In genomic region chr17:8287651-8288335, GRCh38 we compare ENCODE assay signal across 8 cellular contexts. TPM values are rescaled to one million over a fixed set of nuclear protein-coding genes. Genes with fewer than 3 reads are reported as not detected.
A peak's percentile ranks its signal among the peaks of the same experiment; 100 is the strongest.
DNase-seq lines count a peak whose midpoint lies in the region; ATAC-seq, FAIRE-seq and TF ChIP-seq lines count a peak whose summit lies in the region.

No MANE protein-coding gene starts in this region.

- H3K27ac ChIP-seq in keratinocyte (ENCODE audit: control insufficient read depth, insufficient read depth, low read length) (peak overlapping the region; percentile 77), testis (peak overlapping the region; percentile 90 to 93)

- no peaks in the 10 kb centered on the region for H3K9me1 ChIP-seq in keratinocyte (ENCODE audit: control insufficient read depth, extremely low read depth, insufficient read depth, low read length)

- no peak for ATAC-seq in activated T-helper 17 cell treated with anti-CD3 and anti-CD28 coated beads, Interleukin-2, amount 50 U/mL, for 72 hours (replicated peaks)
- ATAC-seq in GM18867 (IDR thresholded peaks at IDR 0.05; ENCODE audit: unreplicated experiment) = no peak

- peaks cover 22% of the 10 kb centered on the region for H3K36me3 Mint-ChIP-seq in T-helper 2 cell treated with Interferon-gamma antibody and Interleukin-4, amounts not matched to agents 5 μg/mL and 100 μg/mL, for 36 hours (ENCODE audit: low read depth)
- peaks cover 5% of the 10 kb centered on the region for H3K36me3 Mint-ChIP-seq in activated T-helper 17 cell treated with anti-CD3 and anti-CD28 coated beads, Interleukin-2, amount 50 U/mL, for 72 hours (ENCODE audit: low read depth)

- intact Hi-C loops in testis (cut with DNase I; ENCODE audit: low total_unique reads) = no loop called here

- dilution Hi-C loops in keratinocyte (cut with MboI; ENCODE audit: extremely low pct_ligation_motif_present, low sequenced_read_pairs) = no loop called here

- no peak for FAIRE-seq in keratinocyte (lab: Jason Lieb, UNC)

- H3K4me1 Mint-ChIP-seq in T-helper 2 cell treated with Interferon-gamma antibody and Interleukin-4, amounts not matched to agents 5 μg/mL and 100 μg/mL, for 36 hours (ENCODE audit: low read depth) = peaks cover 47% of the 10 kb centered on the region
- peaks cover 14% of the 10 kb centered on the region for H3K4me1 Mint-ChIP-seq in activated T-helper 17 cell treated with anti-CD3 and anti-CD28 coated beads, Interleukin-2, amount 50 U/mL, for 72 hours

- no peaks in the 10 kb centered on the region for H3K27me3 Mint-ChIP-seq in T-helper 2 cell treated with Interferon-gamma antibody and Interleukin-4, amounts not matched to agents 5 μg/mL and 100 μg/mL, for 36 hours (ENCODE audit: low read depth)
- no peaks in the 10 kb centered on the region for H3K27me3 Mint-ChIP-seq in activated T-helper 17 cell treated with anti-CD3 and anti-CD28 coated beads, Interleukin-2, amount 50 U/mL, for 72 hours

- H3K4me2 ChIP-seq in keratinocyte (ENCODE audit: control insufficient read depth, extremely low read depth, insufficient read depth, low read depth, low read length) = peak overlapping the region; percentile 93

- H4K20me1 ChIP-seq in keratinocyte (ENCODE audit: control insufficient read depth, extremely low read depth, insufficient read depth, low read length) = no peaks in the 10 kb centered on the region

- H3K36me3 ChIP-seq in keratinocyte (ENCODE audit: control insufficient read depth in 2 of 2, extremely low read depth in 1 of 2, insufficient read depth in 2 of 2, low read length in 2 of 2) = no peaks in the 10 kb centered on the region
- no peaks in the 10 kb centered on the region for H3K36me3 ChIP-seq in testis (ENCODE audit: low read depth, missing control alignments)

- 28 to 29% methylated on average over 17 to 19 of the region's 19 CpGs for WGBS in testis, 2 donors

- peak overlapping the region; percentile 95 for H2AFZ ChIP-seq in keratinocyte (ENCODE audit: control insufficient read depth, low read length)

- H3K4me3 ChIP-seq in keratinocyte (ENCODE audit: control insufficient read depth in 2 of 3, extremely low read depth in 1 of 3, insufficient read depth in 2 of 3, low read depth in 1 of 3, low read length in 3 of 3) = peak overlapping the region; percentile 70 to 96 (median 88)
- peak overlapping the region; percentile 81 to 95 for H3K4me3 ChIP-seq in testis

- DNase-seq in T-helper 2 cell treated with Interferon-gamma antibody and Interleukin-4, amounts not matched to agents 5 μg/mL and 100 μg/mL, for 36 hours (ENCODE audit: low spot score) = no peak
- no peak for DNase-seq in T-helper 2 cell
- DNase-seq in keratinocyte (ENCODE audit: low read depth, low spot score) = peak; percentile 41
- DNase-seq in testis = no peak
- DNase-seq in iPS-NIHi7 (ENCODE audit: extremely low spot score) = no peak
- no peak for DNase-seq in HK-2 (ENCODE audit: unreplicated experiment)

- no peaks in the 10 kb centered on the region for H3K79me2 ChIP-seq in keratinocyte (ENCODE audit: control insufficient read depth, insufficient read depth, low read length)

- peak overlapping the region; percentile 90 for H3K27ac Mint-ChIP-seq in T-helper 2 cell treated with Interferon-gamma antibody and Interleukin-4, amounts not matched to agents 5 μg/mL and 100 μg/mL, for 36 hours
- H3K27ac Mint-ChIP-seq in activated T-helper 17 cell treated with anti-CD3 and anti-CD28 coated beads, Interleukin-2, amount 50 U/mL, for 72 hours = peak overlapping the region; percentile 96

- no peaks in the 10 kb centered on the region for H3K27me3 ChIP-seq in keratinocyte (ENCODE audit: control insufficient read depth, extremely low read depth, insufficient read depth, low read length)
- no peaks in the 10 kb centered on the region for H3K27me3 ChIP-seq in testis

- H3K9ac ChIP-seq in keratinocyte (ENCODE audit: control insufficient read depth, extremely low read depth, insufficient read depth, low read length) = peak overlapping the region; percentile 85

- no peaks in the 10 kb centered on the region for H3K9me3 Mint-ChIP-seq in T-helper 2 cell treated with Interferon-gamma antibody and Interleukin-4, amounts not matched to agents 5 μg/mL and 100 μg/mL, for 36 hours
- H3K9me3 Mint-ChIP-seq in activated T-helper 17 cell treated with anti-CD3 and anti-CD28 coated beads, Interleukin-2, amount 50 U/mL, for 72 hours = no peaks in the 10 kb centered on the region

- H3K9me3 ChIP-seq in keratinocyte (ENCODE audit: control insufficient read depth, low read depth, low read length) (no peaks in the 10 kb centered on the region), testis (no peaks in the 10 kb centered on the region)

- peaks cover 14% of the 10 kb centered on the region for H3K4me1 ChIP-seq in keratinocyte (ENCODE audit: control insufficient read depth, extremely low read depth, insufficient read depth, low read length)
- peaks cover 7% of the 10 kb centered on the region for H3K4me1 ChIP-seq in testis

- TF ChIP-seq CTCF in keratinocyte (optimal IDR thresholded peaks at IDR 0.05 in 1 of 3, IDR thresholded peaks at IDR 0.05 in 1 of 3, conservative IDR thresholded peaks at IDR 0.05 in 1 of 3; ENCODE audit: extremely low read depth in 1 of 3, insufficient read depth in 2 of 3, low read length in 3 of 3) = no peak
- no peak for TF ChIP-seq CTCF in testis (IDR thresholded peaks at IDR 0.05)

- no peak for TF ChIP-seq POLR2A in testis (IDR thresholded peaks at IDR 0.05)

- H3K4me3 Mint-ChIP-seq in T-helper 2 cell treated with Interferon-gamma antibody and Interleukin-4, amounts not matched to agents 5 μg/mL and 100 μg/mL, for 36 hours = peak overlapping the region; percentile 93
- peak overlapping the region; percentile 98 for H3K4me3 Mint-ChIP-seq in activated T-helper 17 cell treated with anti-CD3 and anti-CD28 coated beads, Interleukin-2, amount 50 U/mL, for 72 hours

RNA-seq across cellular contexts. Expression of gene RANGRF, which starts 0.7 kb away (rescaled TPM):
- total RNA-seq in activated T-helper 17 cell treated with anti-CD3 and anti-CD28 coated beads, Interleukin-2, amount 50 U/mL, for 72 hours = 10 to 100 TPM; 44.9 to 56.0 TPM
- polyA plus RNA-seq in keratinocyte (21.3 to 28.7 TPM (median 24.4 TPM) in 3 replicates), testis (ENCODE audit: insufficient read depth, low read depth, low replicate concordance) (163 TPM)
- polyA plus RNA-seq in keratinocyte (2011; ENCODE audit: low read depth) = 9.5 TPM
- polyA plus RNA-seq in keratinocyte (2011; cell fraction: cytosol; rRNA removed) = 20.6 and 27.5 TPM in 2 replicates
- polyA plus RNA-seq in keratinocyte (2011; cell fraction: nucleus; rRNA removed) = 14.3 and 15.3 TPM in 2 replicates
- 23.5 and 34.8 TPM in 2 replicates for polyA plus RNA-seq in keratinocyte (2012; ENCODE audit: low replicate concordance)
- polyA minus RNA-seq in keratinocyte = 15.2 to 24.3 TPM (median 19.3 TPM) in 3 replicates
- polyA minus RNA-seq in keratinocyte (2011; cell fraction: cytosol; rRNA and poly(A)+ RNA removed) = 27.6 TPM
- 3.9 and 5.9 TPM in 2 replicates for polyA minus RNA-seq in keratinocyte (2011; cell fraction: nucleus; rRNA and poly(A)+ RNA removed)
- total RNA-seq in testis = 10 to 100 TPM; 37.5 to 43.0 TPM

RNA-seq across cellular contexts. Expression of gene SLC25A35, which starts 7.4 kb away (rescaled TPM):
- total RNA-seq in activated T-helper 17 cell treated with anti-CD3 and anti-CD28 coated beads, Interleukin-2, amount 50 U/mL, for 72 hours = 1 to 10 TPM; 3.6 to 4.3 TPM
- polyA plus RNA-seq in keratinocyte = 0.71 to 1.3 TPM (median 1.1 TPM) in 3 replicates
- 0.12 TPM for polyA plus RNA-seq in keratinocyte (2011; ENCODE audit: low read depth)
- 0.62 and 1.8 TPM in 2 replicates for polyA plus RNA-seq in keratinocyte (2011; cell fraction: cytosol; rRNA removed)
- 4.3 and 5.5 TPM in 2 replicates for polyA plus RNA-seq in keratinocyte (2011; cell fraction: nucleus; rRNA removed)
- polyA plus RNA-seq in keratinocyte (2012; ENCODE audit: low replicate concordance) = 0.96 and 1.9 TPM in 2 replicates
- polyA minus RNA-seq in keratinocyte = 0.53 to 2.7 TPM (median 1.1 TPM) in 3 replicates
- 1.7 TPM for polyA minus RNA-seq in keratinocyte (2011; cell fraction: cytosol; rRNA and poly(A)+ RNA removed)
- polyA minus RNA-seq in keratinocyte (2011; cell fraction: nucleus; rRNA and poly(A)+ RNA removed) = 0.70 and 0.84 TPM in 2 replicates
- total RNA-seq in testis = 10 to 100 TPM; 13.1 to 28.2 TPM
- polyA plus RNA-seq in testis (ENCODE audit: insufficient read depth, low read depth, low replicate concordance) = 29.9 TPM

RNA-seq across cellular contexts. Expression of gene ARHGEF15, which starts 22.2 kb away (rescaled TPM):
- not detected for total RNA-seq in activated T-helper 17 cell treated with anti-CD3 and anti-CD28 coated beads, Interleukin-2, amount 50 U/mL, for 72 hours
- polyA plus RNA-seq in keratinocyte = not detected in 3 replicates
- not detected for polyA plus RNA-seq in keratinocyte (2011; ENCODE audit: low read depth)
- not detected in 2 replicates for polyA plus RNA-seq in keratinocyte (2011; cell fraction: cytosol; rRNA removed)
- polyA plus RNA-seq in keratinocyte (2011; cell fraction: nucleus; rRNA removed) = not detected in 2 replicates
- polyA plus RNA-seq in keratinocyte (2012; ENCODE audit: low replicate concordance) = not detected in 2 replicates
- not detected in 3 replicates for polyA minus RNA-seq in keratinocyte
- polyA minus RNA-seq in keratinocyte (2011; cell fraction: cytosol; rRNA and poly(A)+ RNA removed) = not detected
- not detected in 2 replicates for polyA minus RNA-seq in keratinocyte (2011; cell fraction: nucleus; rRNA and poly(A)+ RNA removed)
- total RNA-seq in testis = 10 to 100 TPM in 1 of 2 donors, 1 to 10 TPM in 1; 4.5 to 13.4 TPM
- 4.2 TPM for polyA plus RNA-seq in testis (ENCODE audit: insufficient read depth, low read depth, low replicate concordance)

RNA-seq across cellular contexts. Expression of gene PFAS, which starts 38.7 kb away (rescaled TPM):
- total RNA-seq in activated T-helper 17 cell treated with anti-CD3 and anti-CD28 coated beads, Interleukin-2, amount 50 U/mL, for 72 hours = 100 to 1,000 TPM in 1 of 2 donors, 10 to 100 TPM in 1; 53.9 to 143 TPM
- polyA plus RNA-seq in keratinocyte (10.3 to 14.1 TPM (median 13.5 TPM) in 3 replicates), testis (ENCODE audit: insufficient read depth, low read depth, low replicate concordance) (17.6 TPM)
- 3.5 TPM for polyA plus RNA-seq in keratinocyte (2011; ENCODE audit: low read depth)
- 4.5 and 5.2 TPM in 2 replicates for polyA plus RNA-seq in keratinocyte (2011; cell fraction: cytosol; rRNA removed)
- 30.3 and 35.8 TPM in 2 replicates for polyA plus RNA-seq in keratinocyte (2011; cell fraction: nucleus; rRNA removed)
- polyA plus RNA-seq in keratinocyte (2012; ENCODE audit: low replicate concordance) = 3.9 and 13.7 TPM in 2 replicates
- polyA minus RNA-seq in keratinocyte = 29.1 to 89.9 TPM (median 36.8 TPM) in 3 replicates
- polyA minus RNA-seq in keratinocyte (2011; cell fraction: cytosol; rRNA and poly(A)+ RNA removed) = 20.1 TPM
- 19.1 and 20.4 TPM in 2 replicates for polyA minus RNA-seq in keratinocyte (2011; cell fraction: nucleus; rRNA and poly(A)+ RNA removed)
- total RNA-seq in testis = 10 to 100 TPM; 33.3 to 40.5 TPM

RNA-seq across cellular contexts. Expression of gene CTC1, which starts 39.9 kb away (rescaled TPM):
- total RNA-seq in activated T-helper 17 cell treated with anti-CD3 and anti-CD28 coated beads, Interleukin-2, amount 50 U/mL, for 72 hours = 10 to 100 TPM; 53.8 to 80.4 TPM
- 7.4 to 17.7 TPM (median 12.1 TPM) in 3 replicates for polyA plus RNA-seq in keratinocyte
- polyA plus RNA-seq in keratinocyte (2011; ENCODE audit: low read depth) = 5.9 TPM
- 8.7 and 11.4 TPM in 2 replicates for polyA plus RNA-seq in keratinocyte (2011; cell fraction: cytosol; rRNA removed)
- 81.3 and 85.5 TPM in 2 replicates for polyA plus RNA-seq in keratinocyte (2011; cell fraction: nucleus; rRNA removed)
- polyA plus RNA-seq in keratinocyte (2012; ENCODE audit: low replicate concordance) = 8.4 and 13.1 TPM in 2 replicates
- 19.3 to 31.1 TPM (median 25.6 TPM) in 3 replicates for polyA minus RNA-seq in keratinocyte
- polyA minus RNA-seq in keratinocyte (2011; cell fraction: cytosol; rRNA and poly(A)+ RNA removed) = 8.8 TPM
- polyA minus RNA-seq in keratinocyte (2011; cell fraction: nucleus; rRNA and poly(A)+ RNA removed) = 16.8 and 22.2 TPM in 2 replicates
- 10 to 100 TPM; 30.3 to 40.0 TPM for total RNA-seq in testis
- polyA plus RNA-seq in testis (ENCODE audit: insufficient read depth, low read depth, low replicate concordance) = 22.8 TPM

Comparison
In these comparisons a context has a peak if more than half of its experiments do, and no peak if none do; other contexts are left out.
1. RNA of gene ARHGEF15, which starts 22.2 kb away (total RNA-seq): 4.5 to 13.4 TPM in testis; not detected in activated T-helper 17 cell treated with anti-CD3 and anti-CD28 coated beads, Interleukin-2, amount 50 U/mL, for 72 hours; every median in the first group is over 4 times any median in the second.